18 cellular contexts compared by ENCODE assay signal in the genomic region with DNA sequence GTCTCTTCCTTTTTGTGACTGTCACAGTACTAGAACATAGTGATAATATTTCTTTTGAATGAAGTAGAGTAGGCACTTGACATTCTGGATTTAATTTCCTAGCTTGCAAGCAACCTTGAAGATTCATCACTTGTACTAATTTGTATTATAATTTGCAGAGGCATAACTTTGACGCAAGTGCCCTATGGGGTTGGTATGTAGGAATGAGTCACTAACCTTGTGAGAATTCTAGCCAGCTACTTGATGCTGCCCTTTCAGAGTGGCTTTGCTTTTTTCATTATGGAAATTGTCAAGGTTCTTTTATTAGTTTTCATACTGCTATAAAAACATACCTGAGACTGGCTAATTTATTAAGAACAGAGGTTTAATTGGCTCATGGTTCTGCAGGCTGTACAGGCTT. TPM values are rescaled to one million over a fixed set of nuclear protein-coding genes. Genes with fewer than 3 reads are reported as not detected.
A peak's percentile ranks its signal among the peaks of the same experiment; 100 is the strongest.
DNase-seq lines count a peak whose midpoint lies in the region; ATAC-seq and TF ChIP-seq lines count a peak whose summit lies in the region.
"Had no signal": no experiment of that assay in that cellular context is flagged by ENCODE, and none has a peak within 500 bp of the region (broad histone marks: within the 10 kb centered on the region; RNA-seq: fewer than 3 reads in every experiment).

No MANE protein-coding gene starts in this region.

- H3K4me3 Mint-ChIP-seq in endothelial cell (ENCODE audit: unreplicated experiment), result peak overlapping the region; percentile 80
- H3K4me3 Mint-ChIP-seq in activated T-cell treated with anti-CD3 and anti-CD28 coated beads, Interleukin-2, amount 50 U/mL, for 24 hours, result no peak overlapping the region
- H3K4me3 Mint-ChIP-seq: GM23338 had no signal

- no peak overlapping the region for H3K27ac Mint-ChIP-seq in endothelial cell (ENCODE audit: unreplicated experiment)
- no peak overlapping the region for H3K27ac Mint-ChIP-seq in activated T-cell treated with anti-CD3 and anti-CD28 coated beads, Interleukin-2, amount 50 U/mL, for 24 hours
- H3K27ac Mint-ChIP-seq: GM23338 had no signal

- no peaks in the 10 kb centered on the region for H3K9me3 ChIP-seq in osteoblast (ENCODE audit: low read depth, low read length)

- no peaks in the 10 kb centered on the region for H3K36me3 ChIP-seq in osteoblast (ENCODE audit: insufficient read depth, low read length)

- H3K27ac ChIP-seq in osteoblast (ENCODE audit: low read depth, low read length), result no peak overlapping the region
- H3K27ac ChIP-seq: C4-2B had no signal

- H3K4me2 ChIP-seq in osteoblast (ENCODE audit: insufficient read depth, low read length), result no peak overlapping the region
- H3K4me2 ChIP-seq: GM23338 had no signal

- H3K79me2 ChIP-seq in osteoblast (ENCODE audit: insufficient read depth, low read length), result peaks cover 15% of the 10 kb centered on the region

- no peak overlapping the region for H2AFZ ChIP-seq in osteoblast (ENCODE audit: low read length)
- H2AFZ ChIP-seq: GM23338 had no signal

- peaks cover 2% of the 10 kb centered on the region for H3K4me1 Mint-ChIP-seq in endothelial cell (ENCODE audit: unreplicated experiment)
- H3K4me1 Mint-ChIP-seq in activated T-cell treated with anti-CD3 and anti-CD28 coated beads, Interleukin-2, amount 50 U/mL, for 24 hours (ENCODE audit: low read depth), result peaks cover 41% of the 10 kb centered on the region

- TF ChIP-seq CTCF in endothelial cell (IDR thresholded peaks at IDR 0.05; ENCODE audit: unreplicated experiment) (no peak), osteoblast (IDR thresholded peaks at IDR 0.05; ENCODE audit: extremely low read depth, low read depth, low read length) (no peak)

- H4K20me1 ChIP-seq in osteoblast (ENCODE audit: insufficient read depth, low read length), result no peaks in the 10 kb centered on the region

- no peak overlapping the region for H3K4me3 ChIP-seq in osteoblast (ENCODE audit: insufficient read depth, low read length)
- H3K4me3 ChIP-seq: GM23338, MG63 had no signal

- peaks cover 22% of the 10 kb centered on the region for H3K36me3 Mint-ChIP-seq in endothelial cell (ENCODE audit: low read depth, unreplicated experiment)
- H3K36me3 Mint-ChIP-seq in activated T-cell treated with anti-CD3 and anti-CD28 coated beads, Interleukin-2, amount 50 U/mL, for 24 hours (ENCODE audit: low read depth), result peaks cover 32% of the 10 kb centered on the region

- peaks cover 3% of the 10 kb centered on the region for H3K4me1 ChIP-seq in osteoblast (ENCODE audit: insufficient read depth, low read length)

- peak; percentile 67 for ATAC-seq in SK-N-SH treated with all-trans-retinoic acid at 6 μM for 48 hours
- ATAC-seq: GM23338, Right ventricle myocardium inferior had no signal

- no peaks in the 10 kb centered on the region for H3K27me3 ChIP-seq in osteoblast (ENCODE audit: insufficient read depth, low read length)
- H3K27me3 ChIP-seq: MG63 had no signal

- H3K27me3 Mint-ChIP-seq in endothelial cell (ENCODE audit: unreplicated experiment), result peaks cover 6% of the 10 kb centered on the region
- H3K27me3 Mint-ChIP-seq in activated T-cell treated with anti-CD3 and anti-CD28 coated beads, Interleukin-2, amount 50 U/mL, for 24 hours, result no peaks in the 10 kb centered on the region

- H3K9me3 Mint-ChIP-seq in endothelial cell (ENCODE audit: unreplicated experiment), result peaks cover 11% of the 10 kb centered on the region
- peaks cover 3% of the 10 kb centered on the region for H3K9me3 Mint-ChIP-seq in activated T-cell treated with anti-CD3 and anti-CD28 coated beads, Interleukin-2, amount 50 U/mL, for 24 hours

- peak; percentile 63 for DNase-seq in EL
- no peak for DNase-seq in endothelial cell (ENCODE audit: low spot score)
- DNase-seq in osteoblast (ENCODE audit: insufficient read length, low spot score, missing footprints), result peak; percentile 62
- no peak for DNase-seq in NCI-H69 (lab: John Stamatoyannopoulos, UW)
- no peak for DNase-seq in activated T-cell treated with anti-CD3 and anti-CD28 coated beads, Interleukin-2, amount 50 U/mL, for 24 hours
- DNase-seq in nucleus accumbens (lab: John Stamatoyannopoulos, UW), result no peak
- no peak for DNase-seq in NCI-H748 (lab: John Stamatoyannopoulos, UW; ENCODE audit: unreplicated experiment)
- DNase-seq: COR-L47, KG1, MG63, NCI-H1105, NCI-H1694 treated with DMSO at 0.1 percent for 48 hours, NCI-H446, NCI-H774 had no signal

TF ChIP-seq in SK-N-SH treated with all-trans-retinoic acid at 6 μM for 48 hours, 23 proteins besides CTCF, POLR2A, EP300 and RAD21:
- peak; percentile 82; the same call in 1 of the 2 replicates for TF ChIP-seq TOX (CRISPR knock-in tag; IDR thresholded peaks at IDR 0.05; ENCODE audit: borderline replicate concordance)
- TF ChIP-seq ZNF565 (CRISPR knock-in tag; conservative IDR thresholded peaks at IDR 0.05; ENCODE audit: low read depth), result no peak
- TF ChIP-seq ISL1 (CRISPR knock-in tag; IDR thresholded peaks at IDR 0.05), result no peak
- no peak for TF ChIP-seq OSR1 (CRISPR knock-in tag; IDR thresholded peaks at IDR 0.05)
- TF ChIP-seq BACH2 (CRISPR knock-in tag; IDR thresholded peaks at IDR 0.05; ENCODE audit: borderline replicate concordance), result no peak
- peak; percentile 96 for TF ChIP-seq ZC3H10 (CRISPR knock-in tag; IDR thresholded peaks at IDR 0.05)
- TF ChIP-seq TSHZ2 (CRISPR knock-in tag; IDR thresholded peaks at IDR 0.05), result no peak

RNA-seq across cellular contexts. Expression of gene DPH5, which starts 13.7 kb away (rescaled TPM):
- total RNA-seq in endothelial cell (ENCODE audit: unreplicated experiment) (42.2 TPM), osteoblast (32.1 and 33.3 TPM in 2 replicates)

Comparison
In these comparisons a context has a peak if more than half of its experiments do, and no peak if none do; other contexts are left out.
1. DNase-seq: peak in EL (single experiment) and osteoblast (single experiment); none in endothelial cell (single experiment), NCI-H69 (single experiment), activated T-cell treated with anti-CD3 and anti-CD28 coated beads, Interleukin-2, amount 50 U/mL, for 24 hours (single experiment), nucleus accumbens (0 of 56) and NCI-H748 (single experiment).